Comparison of ENCODE assay signal across 8 cellular contexts in the genomic region with DNA sequence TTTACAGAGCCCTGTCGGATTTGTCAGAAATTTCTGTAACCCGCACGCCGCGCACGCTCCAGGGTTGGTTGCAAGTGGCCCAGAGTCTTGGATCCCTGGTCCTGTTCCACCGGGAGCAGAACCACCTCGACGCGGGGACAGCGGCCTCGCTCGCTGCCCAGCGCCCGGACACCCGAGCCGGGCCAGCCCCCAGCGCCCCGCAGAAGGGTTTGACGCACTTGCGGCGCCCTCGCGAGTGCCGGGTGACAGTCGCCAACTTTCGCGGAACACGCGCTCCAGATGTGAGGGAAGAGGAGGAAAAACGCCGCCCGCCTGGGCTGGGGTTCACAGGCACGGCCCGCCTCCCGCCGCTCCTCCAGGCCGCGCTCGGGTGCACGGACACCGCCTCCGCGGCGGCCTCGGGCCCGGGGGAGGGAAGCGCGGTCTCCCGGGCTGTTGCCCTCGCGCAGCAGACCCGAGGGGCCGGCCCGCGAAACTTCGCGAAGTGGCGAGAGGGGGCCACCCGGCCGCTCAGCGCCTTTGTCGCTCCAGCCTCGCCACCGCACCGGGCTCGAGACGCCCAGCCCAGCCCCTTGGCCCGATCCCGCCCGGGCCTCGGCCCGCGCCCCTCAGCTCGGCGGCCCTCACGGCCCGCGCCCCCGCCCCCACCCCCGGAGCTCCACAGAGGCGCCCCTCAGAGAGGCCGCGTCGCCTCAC. TPM values are rescaled to one million over a fixed set of nuclear protein-coding genes. Genes with fewer than 3 reads are reported as not detected.
A peak's percentile ranks its signal among the peaks of the same experiment; 100 is the strongest.
DNase-seq lines count a peak whose midpoint lies in the region; ATAC-seq and TF ChIP-seq lines count a peak whose summit lies in the region.

No MANE protein-coding gene starts in this region.

- H3K36me3 Mint-ChIP-seq in activated CD4-positive, alpha-beta memory T cell treated with anti-CD3 and anti-CD28 coated beads, Interleukin-2, amount 10 ng/mL, durations not matched to agents 7 days and 5 days (ENCODE audit: low read depth) = peaks cover 19% of the 10 kb centered on the region

- peak; percentile 36 for ATAC-seq in GM21423 (IDR thresholded peaks at IDR 0.05; ENCODE audit: unreplicated experiment)

- peak overlapping the region; percentile 87 for H3K27ac ChIP-seq in HUES48 (ENCODE audit: low read depth, low read length)

- H3K4me3 ChIP-seq in HUES48 (ENCODE audit: low read depth, low read length) = peak overlapping the region; percentile 74
- peak overlapping the region; percentile 55 for H3K4me3 ChIP-seq in epithelial cell of esophagus (ENCODE audit: low read length)
- peak overlapping the region; percentile 61 for H3K4me3 ChIP-seq in mononuclear cell (ENCODE audit: low read length)

- H3K4me1 ChIP-seq in HUES48 (ENCODE audit: control insufficient read depth, insufficient read depth, low read length) = no peaks in the 10 kb centered on the region
- peaks cover 28% of the 10 kb centered on the region for H3K4me1 ChIP-seq in mononuclear cell (ENCODE audit: insufficient read depth, low read length)

- no peaks in the 10 kb centered on the region for H3K9me3 ChIP-seq in HUES48 (ENCODE audit: control insufficient read depth, insufficient read depth, low read length)
- H3K9me3 ChIP-seq in mononuclear cell (ENCODE audit: low read depth, low read length) = no peaks in the 10 kb centered on the region

- no peaks in the 10 kb centered on the region for H3K27me3 Mint-ChIP-seq in activated CD4-positive, alpha-beta memory T cell treated with anti-CD3 and anti-CD28 coated beads, Interleukin-2, amount 10 ng/mL, durations not matched to agents 7 days and 5 days

- peak overlapping the region; percentile 78 for H3K4me3 Mint-ChIP-seq in activated CD4-positive, alpha-beta memory T cell treated with anti-CD3 and anti-CD28 coated beads, Interleukin-2, amount 10 ng/mL, durations not matched to agents 7 days and 5 days

- H3K27ac Mint-ChIP-seq in activated CD4-positive, alpha-beta memory T cell treated with anti-CD3 and anti-CD28 coated beads, Interleukin-2, amount 10 ng/mL, durations not matched to agents 7 days and 5 days = peak overlapping the region; percentile 82

- H3K9me3 Mint-ChIP-seq in activated CD4-positive, alpha-beta memory T cell treated with anti-CD3 and anti-CD28 coated beads, Interleukin-2, amount 10 ng/mL, durations not matched to agents 7 days and 5 days = no peaks in the 10 kb centered on the region

- DNase-seq in EH (ENCODE audit: low read depth) (peak; percentile 56), epithelial cell of esophagus (ENCODE audit: low read depth) (peak; percentile 23), germinal center (ENCODE audit: low spot score) (no peak)
- peak; percentile 38 for DNase-seq in activated CD4-positive, alpha-beta memory T cell treated with anti-CD3 and anti-CD28 coated beads, Interleukin-2, amount 10 ng/mL, durations not matched to agents 7 days and 5 days
- DNase-seq in stimulated activated naive CD4-positive, alpha-beta T cell treated with Interleukin-2 at 50 U/mL for 16 hours (lab: John Stamatoyannopoulos, UW) = peak; percentile 17

- peak overlapping the region; percentile 74; the same call in 1 of the 2 replicates for H3K9ac ChIP-seq in HUES48 (ENCODE audit: low read depth, low read length)

- peaks cover 39% of the 10 kb centered on the region for H3K4me1 Mint-ChIP-seq in activated CD4-positive, alpha-beta memory T cell treated with anti-CD3 and anti-CD28 coated beads, Interleukin-2, amount 10 ng/mL, durations not matched to agents 7 days and 5 days

- TF ChIP-seq CTCF in epithelial cell of esophagus (IDR thresholded peaks at IDR 0.05; ENCODE audit: insufficient read depth, low read depth, low read length, missing control alignments) = no peak

- H3K36me3 ChIP-seq in HUES48 (ENCODE audit: control insufficient read depth, insufficient read depth, low read length) = peaks cover 10% of the 10 kb centered on the region

- CTCF ChIA-PET in activated CD4-positive, alpha-beta memory T cell treated with anti-CD3 and anti-CD28 coated beads, Interleukin-2, amount 10 ng/mL, durations not matched to agents 7 days and 5 days (lab: Charles Lee) = interaction anchor here (0.6 to 1.4 kb wide), 21 partner anchors 8 to 384 kb away, joined by 3 to 23 read pairs (median 3); no protein-coding TSS in a partner anchor

- POLR2A ChIA-PET in activated CD4-positive, alpha-beta memory T cell treated with anti-CD3 and anti-CD28 coated beads, Interleukin-2, amount 10 ng/mL, durations not matched to agents 7 days and 5 days (lab: Charles Lee) = interaction anchor here (1.0 to 1.5 kb wide), 6 partner anchors 8 to 384 kb away, joined by 3 to 16 read pairs (median 3); no protein-coding TSS in a partner anchor

- H3K27me3 ChIP-seq in HUES48 (ENCODE audit: control insufficient read depth, insufficient read depth, low read length) = no peaks in the 10 kb centered on the region
- no peaks in the 10 kb centered on the region for H3K27me3 ChIP-seq in mononuclear cell (ENCODE audit: insufficient read depth, low read length)

RNA-seq across cellular contexts. Expression of gene RNF216, which starts 0.5 kb away (rescaled TPM):
- total RNA-seq in activated CD4-positive, alpha-beta memory T cell treated with anti-CD3 and anti-CD28 coated beads, Interleukin-2, amount 10 ng/mL, durations not matched to agents 7 days and 5 days = 10 to 100 TPM; 24.8 to 25.2 TPM
- 93.6 TPM for total RNA-seq in mononuclear cell
